In the genomic region with DNA sequence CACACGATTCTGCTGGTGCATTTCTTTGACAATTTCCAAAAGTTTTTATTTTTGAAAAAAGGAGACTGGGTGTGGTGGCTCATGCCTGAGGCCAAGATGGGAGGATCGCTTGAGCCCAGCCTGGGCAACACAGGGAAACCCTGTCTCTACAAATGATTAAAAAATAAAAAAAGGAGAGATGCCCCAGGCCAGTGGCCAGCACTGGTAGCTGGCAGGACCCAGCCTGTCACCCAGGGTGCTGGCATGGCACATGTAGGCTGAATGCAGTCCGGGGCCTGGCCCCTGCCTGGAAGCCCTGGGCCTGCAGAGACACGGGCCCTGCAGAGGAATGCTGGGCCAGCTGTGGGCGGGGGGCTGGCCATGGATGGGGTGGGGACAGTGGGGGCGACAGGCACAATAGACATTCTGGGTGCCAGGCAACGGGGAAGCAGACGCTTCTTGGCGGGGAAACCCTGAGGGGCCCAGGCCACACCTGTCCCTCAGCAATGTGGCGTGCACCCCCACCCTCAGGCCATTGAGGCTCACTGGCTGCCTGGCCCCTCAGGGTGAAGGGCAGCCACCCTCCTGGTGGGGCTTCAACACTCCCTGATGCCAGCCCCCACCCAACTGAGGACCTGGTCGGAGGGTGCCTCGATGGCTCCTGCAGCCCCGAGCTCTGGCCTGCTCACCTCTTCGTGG, we compare ENCODE assay signal across 13 cellular contexts. TPM values are rescaled to one million over a fixed set of nuclear protein-coding genes. Genes with fewer than 3 reads are reported as not detected.
DNase-seq lines count a peak whose midpoint lies in the region; FAIRE-seq and TF ChIP-seq lines count a peak whose summit lies in the region.
"Had no signal": no experiment of that assay in that cellular context is flagged by ENCODE, and none has a peak within 500 bp of the region (broad histone marks: within the 10 kb centered on the region; RNA-seq: fewer than 3 reads in every experiment).

No MANE protein-coding gene starts in this region.

- peak overlapping the region; percentile 88 for H3K4me2 ChIP-seq in GM23248 (ENCODE audit: unreplicated experiment)
- H3K4me2 ChIP-seq in keratinocyte (ENCODE audit: control insufficient read depth, extremely low read depth, insufficient read depth, low read depth, low read length) = peak overlapping the region; percentile 88
- peak overlapping the region; percentile 75 for H3K4me2 ChIP-seq in skeletal muscle satellite cell (ENCODE audit: low read length)

- H4K20me1 ChIP-seq in GM23248 (ENCODE audit: insufficient read depth) (no peaks in the 10 kb centered on the region), keratinocyte (ENCODE audit: control insufficient read depth, extremely low read depth, insufficient read depth, low read length) (no peaks in the 10 kb centered on the region)

- H3K9me3 ChIP-seq in GM23248 (ENCODE audit: low read depth) = no peaks in the 10 kb centered on the region
- H3K9me3 ChIP-seq in keratinocyte (ENCODE audit: control insufficient read depth, low read depth, low read length) = no peaks in the 10 kb centered on the region
- H3K9me3 ChIP-seq in skeletal muscle satellite cell (replicated peaks; ENCODE audit: low read length) = no peaks in the 10 kb centered on the region

- H3K27me3 ChIP-seq in GM23248 (replicated peaks; ENCODE audit: insufficient read depth) = no peaks in the 10 kb centered on the region
- H3K27me3 ChIP-seq in brain microvascular endothelial cell (replicated peaks) = no peaks in the 10 kb centered on the region
- no peaks in the 10 kb centered on the region for H3K27me3 ChIP-seq in keratinocyte (ENCODE audit: control insufficient read depth, extremely low read depth, insufficient read depth, low read length)
- H3K27me3 ChIP-seq in skeletal muscle satellite cell (ENCODE audit: control insufficient read depth, insufficient read depth, low read length) = no peaks in the 10 kb centered on the region

- H3K79me2 ChIP-seq in GM23248 (ENCODE audit: insufficient read depth) (no peaks in the 10 kb centered on the region), keratinocyte (ENCODE audit: control insufficient read depth, insufficient read depth, low read length) (no peaks in the 10 kb centered on the region)

- H3K9me1 ChIP-seq in keratinocyte (ENCODE audit: control insufficient read depth, extremely low read depth, insufficient read depth, low read length) = no peaks in the 10 kb centered on the region

- H3K9ac ChIP-seq in GM23248 (peak overlapping the region; percentile 79), keratinocyte (ENCODE audit: control insufficient read depth, extremely low read depth, insufficient read depth, low read length) (peak overlapping the region; percentile 61), skeletal muscle satellite cell (ENCODE audit: low read depth, low read length) (peak overlapping the region; percentile 59)

- no peak for FAIRE-seq in keratinocyte (lab: Jason Lieb, UNC)
- FAIRE-seq: TTC549 had no signal

- H3K4me1 ChIP-seq in GM23248 (ENCODE audit: insufficient read depth) (peaks cover 32% of the 10 kb centered on the region), keratinocyte (ENCODE audit: control insufficient read depth, extremely low read depth, insufficient read depth, low read length) (peaks cover 31% of the 10 kb centered on the region), skeletal muscle satellite cell (ENCODE audit: control insufficient read depth, insufficient read depth, low read length) (peaks cover 72% of the 10 kb centered on the region)

- in situ Hi-C loops in GM23248 (cut with MboI) (no loop called here), brain microvascular endothelial cell (cut with HindIII; ENCODE audit: low pct_ligation_motif_present, low sequenced_read_pairs) (no loop called here)

- DNase-seq in GM23248 (no peak), brain microvascular endothelial cell (no peak), keratinocyte (ENCODE audit: low read depth, low spot score) (peak; percentile 53), SIG-M5 treated with dmso at 0.1 percent for 504 hours (lab: John Stamatoyannopoulos, UW; ENCODE audit: unreplicated experiment) (no peak), NCI-H128 (lab: John Stamatoyannopoulos, UW; ENCODE audit: unreplicated experiment) (no peak)
- no peak for DNase-seq in stimulated activated CD4-positive, alpha-beta T cell treated with anti-CD3 and anti-CD28 coated beads, Interleukin-15, amount 100 ng/mL, for 24 hours
- no peak for DNase-seq in activated CD4-positive, CD25-positive, alpha-beta regulatory T cell (lab: John Stamatoyannopoulos, UW)
- DNase-seq: activated T-cell treated with anti-CD3 and anti-CD28 coated beads, Interleukin-2, amount 50 U/mL, for 72 hours; cerebellar nuclear complex; NCI-H146 had no signal

- no peak for TF ChIP-seq CTCF in brain microvascular endothelial cell (IDR thresholded peaks at IDR 0.05; ENCODE audit: low read depth, low read length, missing control alignments)
- TF ChIP-seq CTCF in keratinocyte (optimal IDR thresholded peaks at IDR 0.05 in 1 of 3, IDR thresholded peaks at IDR 0.05 in 1 of 3, conservative IDR thresholded peaks at IDR 0.05 in 1 of 3; ENCODE audit: extremely low read depth in 1 of 3, insufficient read depth in 2 of 3, low read length in 3 of 3) = no peak

- H3K36me3 ChIP-seq in GM23248 (ENCODE audit: low read depth) = no peaks in the 10 kb centered on the region
- H3K36me3 ChIP-seq in brain microvascular endothelial cell (replicated peaks) = no peaks in the 10 kb centered on the region
- H3K36me3 ChIP-seq in keratinocyte (ENCODE audit: control insufficient read depth in 2 of 2, extremely low read depth in 1 of 2, insufficient read depth in 2 of 2, low read length in 2 of 2) = peaks cover 0 to 3% of the 10 kb centered on the region in 2 experiments
- peaks cover 3% of the 10 kb centered on the region for H3K36me3 ChIP-seq in skeletal muscle satellite cell (ENCODE audit: insufficient read depth, low read length)

- WGBS in GM23248 (ENCODE audit: low coverage in 1 of 2, low lambda C conversion rate in 2 of 2, missing lambda C conversion rate in 2 of 2), 2 experiments = 30 to 43% methylated on average over 9 to 14 of the region's 14 CpGs

- peak overlapping the region; percentile 58 for H3K4me3 ChIP-seq in GM23248
- H3K4me3 ChIP-seq in brain microvascular endothelial cell (ENCODE audit: low read depth, low read length) = no peak overlapping the region
- peak overlapping the region in 2 of 3 experiments; percentile 49 to 51 for H3K4me3 ChIP-seq in keratinocyte (ENCODE audit: control insufficient read depth in 2 of 3, extremely low read depth in 1 of 3, insufficient read depth in 2 of 3, low read depth in 1 of 3, low read length in 3 of 3)
- H3K4me3 ChIP-seq in skeletal muscle satellite cell (ENCODE audit: low read length) = peak overlapping the region; percentile 55

- dilution Hi-C loops in keratinocyte (cut with MboI; ENCODE audit: extremely low pct_ligation_motif_present, low sequenced_read_pairs) = no loop called here

- H3K27ac ChIP-seq in GM23248 (peak overlapping the region; percentile 91), brain microvascular endothelial cell (peak overlapping the region; percentile 43), keratinocyte (ENCODE audit: control insufficient read depth, insufficient read depth, low read length) (peak overlapping the region; percentile 74)
- H3K27ac ChIP-seq: C4-2B had no signal

- H3F3A ChIP-seq in GM23248 (ENCODE audit: insufficient read depth) = peaks cover 6% of the 10 kb centered on the region

- H3K9me2 ChIP-seq in GM23248 (ENCODE audit: insufficient read depth) = no peaks in the 10 kb centered on the region

- peak overlapping the region; percentile 66 for H2AFZ ChIP-seq in GM23248
- H2AFZ ChIP-seq in keratinocyte (ENCODE audit: control insufficient read depth, low read length) = no peak overlapping the region

RNA-seq across cellular contexts. Expression of gene TRMT61A, which starts 12.0 kb away (rescaled TPM):
- total RNA-seq in GM23248 (2014; rRNA removed; shearing (Covaris generic)) = 13.2 and 15.0 TPM in 2 replicates
- polyA plus RNA-seq in GM23248 (2016; fragmentation: Nextera tagmentation; extraction: Ambion mirVana) = 12.7 and 13.3 TPM in 2 replicates
- polyA plus RNA-seq in keratinocyte = 4.4 to 8.9 TPM (median 5.9 TPM) in 3 replicates
- polyA plus RNA-seq in keratinocyte (2011; ENCODE audit: low read depth) = 0.64 TPM
- polyA plus RNA-seq in keratinocyte (2011; cell fraction: cytosol; rRNA removed) = 3.7 and 9.9 TPM in 2 replicates
- 8.1 and 10.7 TPM in 2 replicates for polyA plus RNA-seq in keratinocyte (2011; cell fraction: nucleus; rRNA removed)
- 5.2 and 10.0 TPM in 2 replicates for polyA plus RNA-seq in keratinocyte (2012; ENCODE audit: low replicate concordance)
- 2.1 to 5.0 TPM (median 3.2 TPM) in 3 replicates for polyA minus RNA-seq in keratinocyte
- 8.8 TPM for polyA minus RNA-seq in keratinocyte (2011; cell fraction: cytosol; rRNA and poly(A)+ RNA removed)
- polyA minus RNA-seq in keratinocyte (2011; cell fraction: nucleus; rRNA and poly(A)+ RNA removed) = 5.4 and 6.7 TPM in 2 replicates
- total RNA-seq in skeletal muscle satellite cell (2012; rRNA removed) = 14.9 and 17.0 TPM in 2 replicates

RNA-seq across cellular contexts. Expression of gene CKB, which starts 18.3 kb away (rescaled TPM):
- 18.5 and 27.2 TPM in 2 replicates for total RNA-seq in GM23248 (2014; rRNA removed; shearing (Covaris generic))
- polyA plus RNA-seq in GM23248 (2016; fragmentation: Nextera tagmentation; extraction: Ambion mirVana) (28.0 and 32.2 TPM in 2 replicates), keratinocyte (8.2 to 60.7 TPM (median 10.0 TPM) in 3 replicates)
- 94.1 TPM for polyA plus RNA-seq in keratinocyte (2011; ENCODE audit: low read depth)
- 15.4 and 80.5 TPM in 2 replicates for polyA plus RNA-seq in keratinocyte (2011; cell fraction: cytosol; rRNA removed)
- polyA plus RNA-seq in keratinocyte (2011; cell fraction: nucleus; rRNA removed) = 49.1 and 79.4 TPM in 2 replicates
- 16.1 and 59.8 TPM in 2 replicates for polyA plus RNA-seq in keratinocyte (2012; ENCODE audit: low replicate concordance)
- polyA minus RNA-seq in keratinocyte = 4.6 to 13.7 TPM (median 11.2 TPM) in 3 replicates
- 58.3 TPM for polyA minus RNA-seq in keratinocyte (2011; cell fraction: cytosol; rRNA and poly(A)+ RNA removed)
- 7.6 and 11.1 TPM in 2 replicates for polyA minus RNA-seq in keratinocyte (2011; cell fraction: nucleus; rRNA and poly(A)+ RNA removed)
- total RNA-seq in skeletal muscle satellite cell (2012; rRNA removed) = 22.1 and 70.3 TPM in 2 replicates

RNA-seq across cellular contexts. Expression of gene BAG5, which starts 21.5 kb away (rescaled TPM):
- 23.9 and 25.8 TPM in 2 replicates for total RNA-seq in GM23248 (2014; rRNA removed; shearing (Covaris generic))
- polyA plus RNA-seq in GM23248 (2016; fragmentation: Nextera tagmentation; extraction: Ambion mirVana) (28.6 and 29.1 TPM in 2 replicates), keratinocyte (6.9 to 14.4 TPM (median 13.8 TPM) in 3 replicates)
- 120 TPM for polyA plus RNA-seq in keratinocyte (2011; ENCODE audit: low read depth)
- 9.5 and 14.2 TPM in 2 replicates for polyA plus RNA-seq in keratinocyte (2011; cell fraction: cytosol; rRNA removed)
- 16.5 and 19.6 TPM in 2 replicates for polyA plus RNA-seq in keratinocyte (2011; cell fraction: nucleus; rRNA removed)
- 20.1 and 21.2 TPM in 2 replicates for polyA plus RNA-seq in keratinocyte (2012; ENCODE audit: low replicate concordance)
- polyA minus RNA-seq in keratinocyte = 9.9 to 18.6 TPM (median 13.9 TPM) in 3 replicates
- polyA minus RNA-seq in keratinocyte (2011; cell fraction: cytosol; rRNA and poly(A)+ RNA removed) = 12.7 TPM
- 9.3 and 17.5 TPM in 2 replicates for polyA minus RNA-seq in keratinocyte (2011; cell fraction: nucleus; rRNA and poly(A)+ RNA removed)
- total RNA-seq in skeletal muscle satellite cell (2012; rRNA removed) = 24.0 and 28.1 TPM in 2 replicates

RNA-seq across cellular contexts. Expression of gene COA8, which starts 21.8 kb away (rescaled TPM):
- total RNA-seq in GM23248 (2014; rRNA removed; shearing (Covaris generic)) = 28.9 and 45.8 TPM in 2 replicates
- polyA plus RNA-seq in GM23248 (2016; fragmentation: Nextera tagmentation; extraction: Ambion mirVana) = 96.3 and 108 TPM in 2 replicates
- polyA plus RNA-seq in keratinocyte = 20.6 to 26.1 TPM (median 24.8 TPM) in 3 replicates
- 35.0 TPM for polyA plus RNA-seq in keratinocyte (2011; ENCODE audit: low read depth)
- 19.4 and 29.1 TPM in 2 replicates for polyA plus RNA-seq in keratinocyte (2011; cell fraction: cytosol; rRNA removed)
- polyA plus RNA-seq in keratinocyte (2011; cell fraction: nucleus; rRNA removed) = 7.3 and 7.4 TPM in 2 replicates
- 43.4 and 43.6 TPM in 2 replicates for polyA plus RNA-seq in keratinocyte (2012; ENCODE audit: low replicate concordance)
- 5.1 to 8.4 TPM (median 7.2 TPM) in 3 replicates for polyA minus RNA-seq in keratinocyte
- polyA minus RNA-seq in keratinocyte (2011; cell fraction: cytosol; rRNA and poly(A)+ RNA removed) = 14.8 TPM
- polyA minus RNA-seq in keratinocyte (2011; cell fraction: nucleus; rRNA and poly(A)+ RNA removed) = 3.4 and 8.8 TPM in 2 replicates
- total RNA-seq in skeletal muscle satellite cell (2012; rRNA removed) = 17.0 and 17.2 TPM in 2 replicates
